In genomic region chr1:46202975-46203737, GRCh38 we compare ENCODE assay signal across 1 cellular context.
TF ChIP-seq lines count a peak whose summit lies in the region.

Gene LURAP1, plus strand, starts transcription at chr1:46203334. Its CDS starts 93 bp downstream, at chr1:46203427.

TF ChIP-seq in K562, 482 proteins besides CTCF, POLR2A, EP300 and RAD21 (continued from another document and continues in another):
- TF ChIP-seq ZBTB49 (CRISPR knock-in tag; IDR thresholded peaks at IDR 0.05; ENCODE audit: borderline replicate concordance) (no peak), HIVEP1 (CRISPR knock-in tag; IDR thresholded peaks at IDR 0.05) (no peak), ZNF174 (CRISPR knock-in tag; IDR thresholded peaks at IDR 0.05) (no peak), ZNF717 (CRISPR knock-in tag; IDR thresholded peaks at IDR 0.05) (no peak), ZEB2 (IDR thresholded peaks at IDR 0.05) (no peak), XRCC4 (IDR thresholded peaks at IDR 0.05; ENCODE audit: extremely low read depth, insufficient read depth, insufficient read length) (no peak), ZBTB17 (CRISPR knock-in tag; IDR thresholded peaks at IDR 0.05) (0 out of 2 replicates have a peak, but pooled peaks have one; percentile 27), MNT (conservative IDR thresholded peaks at IDR 0.05) (no peak), SUPT5H (IDR thresholded peaks at IDR 0.05) (no peak), CHAMP1 (IDR thresholded peaks at IDR 0.05) (no peak), ZNF263 (CRISPR knock-in tag; IDR thresholded peaks at IDR 0.05; ENCODE audit: borderline replicate concordance) (0 out of 2 replicates have a peak, but pooled peaks have one; percentile 34), ZNF184 (CRISPR knock-in tag; IDR thresholded peaks at IDR 0.05) (no peak), ZNF140 (CRISPR knock-in tag; IDR thresholded peaks at IDR 0.05) (no peak), CBX2 (IDR thresholded peaks at IDR 0.05; ENCODE audit: insufficient read depth, low read length, poor library complexity, severe bottlenecking) (no peak), ADNP (tag; IDR thresholded peaks at IDR 0.05) (no peak), ARID1B (IDR thresholded peaks at IDR 0.05) (0 out of 2 replicates have a peak, but pooled peaks have one; percentile 20), RUNX1 (IDR thresholded peaks at IDR 0.05; ENCODE audit: low read depth) (0 out of 2 replicates have a peak, but pooled peaks have one; percentile 29), HEY1 (CRISPR knock-in tag; IDR thresholded peaks at IDR 0.05; ENCODE audit: borderline replicate concordance) (no peak), CTBP1 (IDR thresholded peaks at IDR 0.05; ENCODE audit: borderline replicate concordance) (peak; percentile 70), FOXJ3 (CRISPR knock-in tag; IDR thresholded peaks at IDR 0.05) (no peak), HNRNPL (IDR thresholded peaks at IDR 0.05; ENCODE audit: low read depth, low read length) (no peak), GABPB2 (CRISPR knock-in tag; conservative IDR thresholded peaks at IDR 0.05) (no peak), HDGF (IDR thresholded peaks at IDR 0.05) (no peak), RCOR1 (IDR thresholded peaks at IDR 0.05; ENCODE audit: borderline replicate concordance in 1 of 2, low read depth in 2 of 2, low read length in 2 of 2) (peak in 1 of 2 experiments; percentile 65; a peak in 2 of 4 replicates), CBFA2T2 (conservative IDR thresholded peaks at IDR 0.05) (no peak), NKRF (IDR thresholded peaks at IDR 0.05; ENCODE audit: borderline replicate concordance) (no peak), KLF6 (CRISPR knock-in tag; IDR thresholded peaks at IDR 0.05; ENCODE audit: borderline replicate concordance) (no peak), DEAF1 (CRISPR knock-in tag; IDR thresholded peaks at IDR 0.05) (no peak), XRCC3 (IDR thresholded peaks at IDR 0.05) (no peak), CBFB (CRISPR knock-in tag; IDR thresholded peaks at IDR 0.05) (no peak), SIN3B (IDR thresholded peaks at IDR 0.05; ENCODE audit: low read depth) (no peak), MED1 (CRISPR knock-in tag; IDR thresholded peaks at IDR 0.05; ENCODE audit: borderline replicate concordance) (no peak), BCL6 (CRISPR knock-in tag; IDR thresholded peaks at IDR 0.05) (no peak), ZHX1 (conservative IDR thresholded peaks at IDR 0.05; ENCODE audit: low read length) (no peak), ELK1 (CRISPR knock-in tag; IDR thresholded peaks at IDR 0.05) (no peak), CGGBP1 (CRISPR knock-in tag; IDR thresholded peaks at IDR 0.05) (no peak), AFF4 (CRISPR knock-in tag; IDR thresholded peaks at IDR 0.05) (no peak), NCOA2 (IDR thresholded peaks at IDR 0.05; ENCODE audit: partially characterized antibody in 2 of 2) (no peak), KLF13 (tag; IDR thresholded peaks at IDR 0.05; ENCODE audit: borderline replicate concordance, low read depth) (no peak), ZFX (CRISPR knock-in tag; IDR thresholded peaks at IDR 0.05) (no peak), FOXP4 (CRISPR knock-in tag; IDR thresholded peaks at IDR 0.05; ENCODE audit: borderline replicate concordance) (no peak), ZNF584 (CRISPR knock-in tag; IDR thresholded peaks at IDR 0.05; ENCODE audit: low read depth) (no peak), PRMT5 (CRISPR knock-in tag; IDR thresholded peaks at IDR 0.05) (no peak), FUS (optimal IDR thresholded peaks at IDR 0.05; ENCODE audit: low read depth, low read length) (no peak), KDM5B (IDR thresholded peaks at IDR 0.05; ENCODE audit: insufficient replicate concordance, low read depth, low read length) (no peak)
